ENCODE assay signal across 24 cellular contexts in the genomic region with DNA sequence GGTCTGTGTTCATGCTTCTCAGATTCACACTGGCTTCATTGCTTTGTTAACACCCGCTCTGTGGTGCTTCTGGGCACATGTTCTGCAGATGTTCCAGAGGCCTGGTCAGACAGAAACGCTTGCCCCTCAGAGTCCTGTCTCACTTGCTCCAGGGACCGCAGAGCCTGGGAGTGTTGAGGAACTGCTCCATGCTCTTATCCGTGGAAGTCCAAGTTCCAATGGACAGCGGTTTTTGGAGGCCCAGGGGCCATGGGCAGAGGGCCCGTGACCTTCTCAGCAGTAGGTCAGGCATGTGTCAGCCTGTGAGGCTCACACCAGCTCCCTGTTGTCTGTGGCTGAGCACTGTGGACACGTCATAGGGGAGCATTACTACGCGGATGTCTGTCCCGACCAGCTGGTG.
"Had no signal": no experiment of that assay in that cellular context is flagged by ENCODE, and none has a peak within 500 bp of the region (broad histone marks: within the 10 kb centered on the region; RNA-seq: fewer than 3 reads in every experiment).

No MANE protein-coding gene starts in this region.

- H3K27ac Mint-ChIP-seq: memory B cell; naive thymus-derived CD8-positive, alpha-beta T cell; nephron; stimulated activated naive CD8-positive, alpha-beta T cell treated with anti-CD3 and anti-CD28 coated beads, Interleukin-15, Interleukin-2, amounts not matched to agents 100 ng/mL and 50 ng/mL, for 24 hours had no signal

- H3K36me3 ChIP-seq: left ventricle myocardium inferior, pancreas, right lobe of liver, suprapubic skin, thoracic aorta, tibial artery, upper lobe of right lung had no signal

- H3K4me1 ChIP-seq: pancreas, psoas muscle, right lobe of liver, suprapubic skin, tibial artery, upper lobe of right lung had no signal

- H3K27me3 Mint-ChIP-seq: memory B cell; naive thymus-derived CD8-positive, alpha-beta T cell; stimulated activated naive CD8-positive, alpha-beta T cell treated with anti-CD3 and anti-CD28 coated beads, Interleukin-15, Interleukin-2, amounts not matched to agents 100 ng/mL and 50 ng/mL, for 24 hours had no signal

- H3K27me3 ChIP-seq: pancreas, right lobe of liver, suprapubic skin, tibial artery, upper lobe of right lung had no signal

- H3K27ac ChIP-seq: left ventricle myocardium inferior, pancreas, psoas muscle, right lobe of liver, suprapubic skin, thoracic aorta, tibial artery, upper lobe of right lung had no signal

- H3K36me3 Mint-ChIP-seq: memory B cell; naive thymus-derived CD8-positive, alpha-beta T cell had no signal

- H3K9me3 Mint-ChIP-seq: memory B cell had no signal

- H3K4me1 Mint-ChIP-seq: memory B cell; naive thymus-derived CD8-positive, alpha-beta T cell had no signal

- H3K9me3 ChIP-seq: left ventricle myocardium inferior, pancreas, psoas muscle, right lobe of liver, suprapubic skin, thoracic aorta, upper lobe of right lung had no signal

- H3K4me3 Mint-ChIP-seq: memory B cell; naive thymus-derived CD8-positive, alpha-beta T cell; nephron; neural crest cell; stimulated activated naive CD8-positive, alpha-beta T cell treated with anti-CD3 and anti-CD28 coated beads, Interleukin-15, Interleukin-2, amounts not matched to agents 100 ng/mL and 50 ng/mL, for 24 hours had no signal

- H3K4me3 ChIP-seq: left ventricle myocardium inferior, pancreas, psoas muscle, right lobe of liver, suprapubic skin, thoracic aorta, tibial artery, upper lobe of right lung had no signal

- DNase-seq: head of caudate nucleus; hypothalamus; islet precursor cell; left ventricle myocardium inferior; naive thymus-derived CD8-positive, alpha-beta T cell; nucleus accumbens; pancreas; posterior cingulate gyrus; psoas muscle; right lobe of liver; stimulated activated CD4-positive, alpha-beta T cell treated with anti-CD3 and anti-CD28 coated beads, Interleukin-12 subunit alpha, Interleukin-12 subunit beta, amount 100 ng/mL, for 4 hours; stimulated activated CD4-positive, alpha-beta T cell treated with anti-CD3 and anti-CD28 coated beads, Interleukin-15, amount 100 ng/mL, for 24 hours; stimulated activated CD4-positive, alpha-beta T cell treated with anti-CD3 and anti-CD28 coated beads, Interleukin-2, amount 100 ng/mL, for 24 hours; stimulated activated CD4-positive, alpha-beta T cell treated with anti-CD3 and anti-CD28 coated beads, Interleukin-4, amount 100 ng/mL, for 1 hour; stimulated activated naive CD4-positive, alpha-beta T cell; tibial artery; trophoblast cell; upper lobe of right lung had no signal

- ATAC-seq: naive thymus-derived CD8-positive, alpha-beta T cell; pancreas; psoas muscle; right lobe of liver; upper lobe of right lung had no signal
